In genomic region chr11:1694846-1695547, GRCh38 we compare ENCODE assay signal across 31 cellular contexts. TPM values are rescaled to one million over a fixed set of nuclear protein-coding genes. Genes with fewer than 3 reads are reported as not detected.
"Had no signal": no experiment of that assay in that cellular context is flagged by ENCODE, and none has a peak within 500 bp of the region (broad histone marks: within the 10 kb centered on the region; RNA-seq: fewer than 3 reads in every experiment).

No MANE protein-coding gene starts in this region.

- FAIRE-seq: bronchial epithelial cell, TTC549 had no signal

- H3K4me3 Mint-ChIP-seq: activated CD4-positive, alpha-beta T cell treated with anti-CD3 and anti-CD28 coated beads, Interleukin-2, amount 10 ng/mL, durations not matched to agents 24 days and 14 days; activated CD8-positive, alpha-beta T cell treated with anti-CD3 and anti-CD28 coated beads for 36 hours; activated naive CD4-positive, alpha-beta T cell treated with anti-CD3 and anti-CD28 coated beads, Interleukin-2, amount 10 ng/mL, durations not matched to agents 7 days and 5 days; activated naive CD8-positive, alpha-beta T cell; activated naive CD8-positive, alpha-beta T cell treated with anti-CD3 and anti-CD28 coated beads, Interleukin-2, amount 50 U/mL, for 24 hours; activated T-cell treated with anti-CD3 and anti-CD28 coated beads, Interleukin-2, amount 50 U/mL, for 24 hours had no signal

- H3K36me3 Mint-ChIP-seq: activated naive CD4-positive, alpha-beta T cell treated with anti-CD3 and anti-CD28 coated beads, Interleukin-2, amount 10 ng/mL, durations not matched to agents 7 days and 5 days; activated naive CD8-positive, alpha-beta T cell; brain had no signal

- H3K27ac Mint-ChIP-seq: activated CD4-positive, alpha-beta T cell treated with anti-CD3 and anti-CD28 coated beads, Interleukin-2, amount 10 ng/mL, durations not matched to agents 24 days and 14 days; activated CD8-positive, alpha-beta T cell treated with anti-CD3 and anti-CD28 coated beads for 36 hours; activated naive CD4-positive, alpha-beta T cell treated with anti-CD3 and anti-CD28 coated beads, Interleukin-2, amount 10 ng/mL, durations not matched to agents 7 days and 5 days; activated naive CD8-positive, alpha-beta T cell; activated naive CD8-positive, alpha-beta T cell treated with anti-CD3 and anti-CD28 coated beads, Interleukin-2, amount 50 U/mL, for 24 hours; activated T-cell treated with anti-CD3 and anti-CD28 coated beads, Interleukin-2, amount 50 U/mL, for 24 hours had no signal

- H3K9me3 Mint-ChIP-seq: activated CD4-positive, alpha-beta T cell treated with anti-CD3 and anti-CD28 coated beads, Interleukin-2, amount 10 ng/mL, durations not matched to agents 24 days and 14 days; activated CD8-positive, alpha-beta T cell treated with anti-CD3 and anti-CD28 coated beads for 36 hours; activated naive CD4-positive, alpha-beta T cell treated with anti-CD3 and anti-CD28 coated beads, Interleukin-2, amount 10 ng/mL, durations not matched to agents 7 days and 5 days; activated T-cell treated with anti-CD3 and anti-CD28 coated beads, Interleukin-2, amount 50 U/mL, for 24 hours had no signal

- DNase-seq: activated CD4-positive, alpha-beta T cell treated with anti-CD3 and anti-CD28 coated beads, Interleukin-2, amount 10 ng/mL, durations not matched to agents 24 days and 14 days; activated CD4-positive, alpha-beta T cell treated with anti-CD3 and anti-CD28 coated beads, Interleukin-2, amount 50 U/mL, for 4 hours; activated CD8-positive, alpha-beta T cell treated with anti-CD3 and anti-CD28 coated beads for 36 hours; activated effector memory CD4-positive, alpha-beta T cell treated with Interleukin-2 at 50 U/mL for 16 hours; activated naive CD4-positive, alpha-beta T cell treated with anti-CD3 and anti-CD28 coated beads, Interleukin-2, amount 10 ng/mL, durations not matched to agents 7 days and 5 days; activated naive CD8-positive, alpha-beta T cell treated with anti-CD3 and anti-CD28 coated beads, Interleukin-2, amount 50 U/mL, for 24 hours; activated T-cell treated with anti-CD3 and anti-CD28 coated beads, Interleukin-2, amount 50 U/mL, for 24 hours; caudate nucleus; cerebellar nuclear complex; MM.1S; MV-4-11; NCI-H1092; NCI-H1436 treated with DMSO at 0.1 percent for 48 hours; NCI-H1694 treated with DMSO at 0.1 percent for 48 hours; NCI-H2029; NCI-H345; NCI-H524 treated with DMSO at 0.1 percent for 48 hours; RPMI8226; SIG-M5; T-helper 1 cell; T1000 had no signal

- ATAC-seq: activated naive CD8-positive, alpha-beta T cell treated with anti-CD3 and anti-CD28 coated beads, Interleukin-2, amount 50 U/mL, for 24 hours had no signal

RNA-seq across cellular contexts. Expression of gene KRTAP5-6, which starts 2.0 kb away (rescaled TPM):
- total RNA-seq: activated CD4-positive, alpha-beta T cell treated with anti-CD3 and anti-CD28 coated beads, Interleukin-2, amount 10 ng/mL, durations not matched to agents 24 days and 14 days; activated CD8-positive, alpha-beta memory T cell treated with anti-CD3 and anti-CD28 coated beads for 36 hours; activated CD8-positive, alpha-beta T cell treated with anti-CD3 and anti-CD28 coated beads for 36 hours; bronchial epithelial cell; LHCN-M2; NCI-H460; Right ventricle myocardium inferior; SK-MEL-5; T-helper 2 cell treated with Interferon-gamma antibody and Interleukin-4, amounts not matched to agents 100 ng/mL and 5 ng/mL, for 36 hours had no signal

RNA-seq across cellular contexts. Expression of gene IFITM10, which starts 55.4 kb away (rescaled TPM):
- total RNA-seq: SK-MEL-5 had no signal
